Comparison of ENCODE assay signal across 31 cellular contexts in genomic region chr7:98681496-98681895, GRCh38.
DNase-seq lines count a peak whose midpoint lies in the region; ATAC-seq and FAIRE-seq lines count a peak whose summit lies in the region.
"Had no signal": no experiment of that assay in that cellular context is flagged by ENCODE, and none has a peak within 500 bp of the region (broad histone marks: within the 10 kb centered on the region; RNA-seq: fewer than 3 reads in every experiment).

No MANE protein-coding gene starts in this region.

- DNase-seq in NCI-H1417 (lab: John Stamatoyannopoulos, UW) (peak in 2 of 3 experiments; percentile 55 to 74), NCI-H1417 treated with DMSO at 0.1 percent for 48 hours (lab: John Stamatoyannopoulos, UW) (no peak), NCI-H2029 (lab: John Stamatoyannopoulos, UW) (peak; percentile 35), RPMI8226 (peak; percentile 41), urothelium cell line (ENCODE audit: low spot score) (peak; percentile 52), NCI-H526 (lab: John Stamatoyannopoulos, UW) (no peak)
- DNase-seq: activated CD4-positive, alpha-beta T cell treated with anti-CD3 and anti-CD28 coated beads for 4 hours; activated CD8-positive, alpha-beta memory T cell treated with anti-CD3 and anti-CD28 coated beads for 24 hours; activated effector memory CD4-positive, alpha-beta T cell treated with anti-CD3 and anti-CD28 coated beads, Interleukin-2, amount 50 U/mL, for 16 hours; activated naive CD8-positive, alpha-beta T cell treated with anti-CD3 and anti-CD28 coated beads, Interleukin-2, amount 10 ng/mL, durations not matched to agents 7 days and 5 days; activated T-cell treated with anti-CD3 and anti-CD28 coated beads, Interleukin-2, amount 50 U/mL, for 1 hour; colonic mucosa; effector CD8-positive, alpha-beta T cell; GOT3; kidney; midbrain; naive thymus-derived CD8-positive, alpha-beta T cell; NCI-H82; occipital lobe; psoas muscle; sigmoid colon; stimulated activated CD4-positive, alpha-beta T cell treated with anti-CD3 and anti-CD28 coated beads, Interleukin-15, amount 100 ng/mL, for 24 hours; stimulated activated naive B cell treated with anti-CD40 and anti-IgM and Interleukin-4, amounts not matched to agents 10 μg/mL and 1 μg/mL and 100 μg/mL, for 72 hours; T-helper 17 cell; uterus had no signal

- ATAC-seq in GM18870 (IDR thresholded peaks at IDR 0.05; ENCODE audit: unreplicated experiment) (no peak), HG02981 (IDR thresholded peaks at IDR 0.05; ENCODE audit: unreplicated experiment) (no peak)
- ATAC-seq: naive thymus-derived CD8-positive, alpha-beta T cell; psoas muscle; Right ventricle myocardium inferior; SK-N-SH treated with all-trans-retinoic acid at 6 μM for 48 hours; stimulated activated naive B cell treated with anti-CD40 and anti-IgM and Interleukin-4, amounts not matched to agents 10 μg/mL and 1 μg/mL and 100 μg/mL, for 72 hours; T-helper 17 cell had no signal

- FAIRE-seq in urothelium cell line (lab: Jason Lieb, UNC): no peak
- FAIRE-seq: A549, GM12891, kidney had no signal

Comparison
In these comparisons a context has a peak if more than half of its experiments do, and no peak if none do; other contexts are left out.
1. DNase-seq: peak in NCI-H1417 (2 of 3), NCI-H2029 (single experiment), RPMI8226 (single experiment) and urothelium cell line (single experiment); none in NCI-H1417 treated with DMSO at 0.1 percent for 48 hours (single experiment) and NCI-H526 (0 of 2).